Comparison of ENCODE assay signal across 33 cellular contexts in genomic region chr9:92786298-92786697, GRCh38.
"Had no signal": no experiment of that assay in that cellular context is flagged by ENCODE, and none has a peak within 500 bp of the region (broad histone marks: within the 10 kb centered on the region; RNA-seq: fewer than 3 reads in every experiment).

No MANE protein-coding gene starts in this region.

- H3K4me1 ChIP-seq: adrenal gland, ascending aorta, body of pancreas, breast epithelium, colonic mucosa had no signal

- DNase-seq: activated effector memory CD4-positive, alpha-beta T cell treated with anti-CD3 and anti-CD28 coated beads, Interleukin-2, amount 50 U/mL, for 16 hours; activated effector memory CD4-positive, alpha-beta T cell treated with Interleukin-2 at 50 U/mL for 16 hours; activated gamma-delta T cell; activated gamma-delta T cell treated with Interleukin-2 at 50 U/mL for 16 hours; activated naive CD4-positive, alpha-beta T cell; activated naive CD4-positive, alpha-beta T cell treated with anti-CD3 and anti-CD28 coated beads for 36 hours; activated naive CD4-positive, alpha-beta T cell treated with anti-CD3 and anti-CD28 coated beads, Interleukin-2, amount 10 ng/mL, durations not matched to agents 7 days and 5 days; activated naive CD4-positive, alpha-beta T cell treated with anti-CD3 and anti-CD28 coated beads, Interleukin-2, amount 50 U/mL, for 16 hours; activated naive CD4-positive, alpha-beta T cell treated with Interleukin-2 at 50 U/mL for 16 hours; activated naive CD8-positive, alpha-beta T cell treated with anti-CD3 and anti-CD28 coated beads for 36 hours; activated naive CD8-positive, alpha-beta T cell treated with anti-CD3 and anti-CD28 coated beads, Interleukin-2, amount 10 ng/mL, durations not matched to agents 7 days and 5 days; activated naive CD8-positive, alpha-beta T cell treated with anti-CD3 and anti-CD28 coated beads, Interleukin-2, amount 50 U/mL, for 24 hours; activated T-cell treated with anti-CD3 and anti-CD28 coated beads, Interleukin-2, amount 50 U/mL, for 48 hours; activated T-cell treated with anti-CD3 and anti-CD28 coated beads, Interleukin-2, amount 50 U/mL, for 72 hours; adrenal gland; amniotic stem cell; amygdala; anterior cingulate cortex; aorta; body of pancreas; brain microvascular endothelial cell; caudate nucleus; central memory CD4-positive, alpha-beta T cell; cerebellar nuclear complex; colonic mucosa had no signal

- ATAC-seq: activated naive CD4-positive, alpha-beta T cell treated with anti-CD3 and anti-CD28 coated beads, Interleukin-2, amount 50 U/mL, for 72 hours; activated naive CD8-positive, alpha-beta T cell treated with anti-CD3 and anti-CD28 coated beads, Interleukin-2, amount 50 U/mL, for 24 hours; activated T-cell treated with anti-CD3 and anti-CD28 coated beads, Interleukin-2, amount 50 U/mL, for 72 hours; activated T-helper 17 cell treated with anti-CD3 and anti-CD28 coated beads, Interleukin-2, amount 50 U/mL, for 72 hours; body of pancreas had no signal

- H3K36me3 ChIP-seq: adrenal gland, ascending aorta, brain microvascular endothelial cell, breast epithelium, cardiac muscle cell, colonic mucosa had no signal

- FAIRE-seq: astrocyte, bronchial epithelial cell, colon had no signal

- H3K9me3 ChIP-seq: adrenal gland, ascending aorta, body of pancreas, colonic mucosa had no signal

- H3K4me3 ChIP-seq: adrenal gland, ascending aorta, body of pancreas, breast epithelium, cardiac muscle cell, colonic mucosa had no signal

- H3K27ac ChIP-seq: adrenal gland, ascending aorta, body of pancreas, brain microvascular endothelial cell, breast epithelium, cardiac muscle cell, colonic mucosa had no signal

- H3K27me3 ChIP-seq: adrenal gland, ascending aorta, body of pancreas, brain microvascular endothelial cell, breast epithelium, colonic mucosa had no signal
